Comparison of ENCODE assay signal across 1 cellular context in the genomic region with DNA sequence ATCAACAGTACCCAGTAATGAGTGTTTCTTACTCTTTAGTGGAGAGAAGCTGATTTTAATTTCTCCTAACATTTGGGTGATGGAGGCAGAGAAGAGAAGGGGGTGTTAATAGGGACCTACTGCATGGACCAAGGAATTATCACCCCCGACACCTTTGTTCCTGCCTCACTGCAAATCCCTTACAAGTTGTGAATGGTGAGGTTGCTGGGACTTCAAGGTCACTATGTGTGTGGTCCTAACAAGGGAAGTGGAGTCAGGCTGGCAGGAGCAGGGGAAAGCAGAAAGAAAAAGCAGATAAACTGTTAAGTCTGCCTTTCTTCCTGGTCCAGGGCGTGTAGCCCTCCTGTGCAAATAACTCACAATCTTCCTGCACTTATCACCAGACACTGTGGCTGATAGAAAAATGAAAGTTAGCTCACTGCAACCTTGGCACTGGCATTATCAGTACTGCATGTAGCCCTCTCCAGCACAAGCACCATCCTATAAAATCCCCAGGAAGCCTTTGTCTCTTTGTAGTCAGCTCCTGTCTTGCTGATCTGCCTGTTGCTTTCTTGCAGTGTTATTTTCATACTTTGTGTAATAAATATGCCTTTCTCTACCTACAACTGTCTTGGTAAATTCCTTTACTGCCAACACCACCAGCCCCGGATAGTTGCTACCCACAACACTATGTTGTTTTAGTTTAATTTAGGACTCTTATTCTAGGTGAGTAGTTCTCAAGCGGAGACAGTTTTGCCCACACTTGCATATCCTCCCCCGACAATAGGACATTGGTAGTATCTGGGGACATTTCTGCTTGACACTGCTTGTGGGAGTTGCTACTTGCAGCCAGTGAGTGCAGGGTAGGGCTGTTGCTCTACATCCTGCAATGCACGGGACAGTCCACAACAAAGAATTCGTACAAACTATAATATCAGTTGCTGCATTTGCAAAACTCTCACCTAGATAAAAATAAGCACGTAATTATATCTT.
TF ChIP-seq lines count a peak whose summit lies in the region.

No MANE protein-coding gene starts in this region.

TF ChIP-seq in H1, 55 proteins besides CTCF, POLR2A, EP300 and RAD21 (continued from another document):
- TF ChIP-seq EZH2 (IDR thresholded peaks at IDR 0.05; ENCODE audit: low read depth, low read length, severe bottlenecking) (no peak), NRF1 (IDR thresholded peaks at IDR 0.05; ENCODE audit: low read depth, low read length) (no peak), GABPA (IDR thresholded peaks at IDR 0.05; ENCODE audit: borderline replicate concordance, insufficient read depth, low read length) (no peak), HDAC2 (IDR thresholded peaks at IDR 0.05; ENCODE audit: borderline replicate concordance in 1 of 2, low read depth in 2 of 2, low read length in 2 of 2) (no peak), KDM1A (IDR thresholded peaks at IDR 0.05; ENCODE audit: borderline replicate concordance, low read length) (no peak), RBBP5 (IDR thresholded peaks at IDR 0.05; ENCODE audit: borderline replicate concordance, low read depth, low read length) (no peak), KDM4A (IDR thresholded peaks at IDR 0.05; ENCODE audit: low read depth, low read length, severe bottlenecking) (no peak), CHD2 (IDR thresholded peaks at IDR 0.05; ENCODE audit: low read length) (no peak), SP2 (IDR thresholded peaks at IDR 0.05; ENCODE audit: low read length) (no peak), SIRT6 (IDR thresholded peaks at IDR 0.05; ENCODE audit: low read length) (no peak), EGR1 (IDR thresholded peaks at IDR 0.05; ENCODE audit: borderline replicate concordance, low read depth, low read length) (no peak), CTBP2 (IDR thresholded peaks at IDR 0.05; ENCODE audit: borderline replicate concordance, insufficient read depth, insufficient read length, low read length) (no peak), ZNF274 (IDR thresholded peaks at IDR 0.05; ENCODE audit: borderline replicate concordance, extremely low read depth, low read length) (no peak)
- TF ChIP-seq, protein P1, sequence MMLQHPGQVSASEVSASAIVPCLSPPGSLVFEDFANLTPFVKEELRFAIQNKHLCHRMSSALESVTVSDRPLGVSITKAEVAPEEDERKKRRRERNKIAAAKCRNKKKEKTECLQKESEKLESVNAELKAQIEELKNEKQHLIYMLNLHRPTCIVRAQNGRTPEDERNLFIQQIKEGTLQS (IDR thresholded peaks at IDR 0.05; ENCODE audit: insufficient read depth, low read depth, low read length): no peak
- TF ChIP-seq, protein P2, sequence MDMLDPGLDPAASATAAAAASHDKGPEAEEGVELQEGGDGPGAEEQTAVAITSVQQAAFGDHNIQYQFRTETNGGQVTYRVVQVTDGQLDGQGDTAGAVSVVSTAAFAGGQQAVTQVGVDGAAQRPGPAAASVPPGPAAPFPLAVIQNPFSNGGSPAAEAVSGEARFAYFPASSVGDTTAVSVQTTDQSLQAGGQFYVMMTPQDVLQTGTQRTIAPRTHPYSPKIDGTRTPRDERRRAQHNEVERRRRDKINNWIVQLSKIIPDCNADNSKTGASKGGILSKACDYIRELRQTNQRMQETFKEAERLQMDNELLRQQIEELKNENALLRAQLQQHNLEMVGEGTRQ (IDR thresholded peaks at IDR 0.05; ENCODE audit: low read length): no peak
